In genomic region chr10:70404906-70405824, GRCh38 we compare ENCODE assay signal across 1 cellular context.
TF ChIP-seq lines count a peak whose summit lies in the region.

No MANE protein-coding gene starts in this region.

TF ChIP-seq in K562, 482 proteins besides CTCF, POLR2A, EP300 and RAD21 (continued from another document and continues in another):
- TF ChIP-seq HMBOX1 (IDR thresholded peaks at IDR 0.05) (no peak), ZNF668 (CRISPR knock-in tag; IDR thresholded peaks at IDR 0.05) (no peak), NUFIP1 (IDR thresholded peaks at IDR 0.05; ENCODE audit: partially characterized antibody) (no peak), TSC22D4 (tag; IDR thresholded peaks at IDR 0.05) (no peak), CC2D1A (IDR thresholded peaks at IDR 0.05) (no peak), ZNF586 (CRISPR knock-in tag; conservative IDR thresholded peaks at IDR 0.05) (no peak), MEIS2 (IDR thresholded peaks at IDR 0.05; ENCODE audit: partially characterized antibody) (peak; percentile 40), ZNF740 (CRISPR knock-in tag; IDR thresholded peaks at IDR 0.05) (0 out of 2 replicates have a peak, but pooled peaks have one; percentile 11), ZNF740 (tag; IDR thresholded peaks at IDR 0.05) (no peak), EHMT2 (IDR thresholded peaks at IDR 0.05) (no peak), TGIF2 (CRISPR knock-in tag; IDR thresholded peaks at IDR 0.05) (no peak), POU5F1 (IDR thresholded peaks at IDR 0.05; ENCODE audit: borderline replicate concordance, low read depth, low read length, partially characterized antibody) (no peak), MIER1 (IDR thresholded peaks at IDR 0.05; ENCODE audit: low read depth) (no peak), ZNF79 (CRISPR knock-in tag; IDR thresholded peaks at IDR 0.05; ENCODE audit: low read depth) (no peak), PYGO2 (tag; IDR thresholded peaks at IDR 0.05) (no peak), ETS2 (tag; IDR thresholded peaks at IDR 0.05; ENCODE audit: borderline replicate concordance, poor library complexity, severe bottlenecking) (no peak), ZNF263 (CRISPR knock-in tag; IDR thresholded peaks at IDR 0.05; ENCODE audit: borderline replicate concordance) (0 out of 2 replicates have a peak, but pooled peaks have one; percentile 26), POLR2B (IDR thresholded peaks at IDR 0.05; ENCODE audit: low read depth, partially characterized antibody) (peak; percentile 35), ZNF507 (tag; conservative IDR thresholded peaks at IDR 0.05) (no peak), ZNF609 (CRISPR knock-in tag; IDR thresholded peaks at IDR 0.05; ENCODE audit: borderline replicate concordance) (no peak), ZNF197 (CRISPR knock-in tag; IDR thresholded peaks at IDR 0.05; ENCODE audit: low read depth) (no peak), WHSC1 (IDR thresholded peaks at IDR 0.05; ENCODE audit: low read length) (no peak), ZNF318 (IDR thresholded peaks at IDR 0.05; ENCODE audit: borderline replicate concordance in 1 of 2, low read depth in 1 of 2) (no peak), TRIM24 (IDR thresholded peaks at IDR 0.05) (no peak), KHSRP (IDR thresholded peaks at IDR 0.05) (no peak), ZBTB8A (IDR thresholded peaks at IDR 0.05; ENCODE audit: partially characterized antibody) (no peak), NCOA6 (IDR thresholded peaks at IDR 0.05) (no peak), FOXP4 (CRISPR knock-in tag; IDR thresholded peaks at IDR 0.05; ENCODE audit: borderline replicate concordance) (no peak), PCBP2 (IDR thresholded peaks at IDR 0.05; ENCODE audit: low read depth, low read length, poor library complexity, severe bottlenecking) (no peak), MYNN (IDR thresholded peaks at IDR 0.05) (no peak), MYNN (CRISPR knock-in tag; IDR thresholded peaks at IDR 0.05) (no peak), RHOXF2B (CRISPR knock-in tag; conservative IDR thresholded peaks at IDR 0.05) (no peak), MNT (conservative IDR thresholded peaks at IDR 0.05) (peak; percentile 50 to 77; a peak in 3 of 4 replicates), ELK1 (CRISPR knock-in tag; IDR thresholded peaks at IDR 0.05) (no peak), MCM2 (IDR thresholded peaks at IDR 0.05; ENCODE audit: low read depth) (no peak), ZNF592 (IDR thresholded peaks at IDR 0.05) (no peak)
